8 cellular contexts compared by ENCODE assay signal in genomic region chr6:117555882-117556498, GRCh38. TPM values are rescaled to one million over a fixed set of nuclear protein-coding genes. Genes with fewer than 3 reads are reported as not detected.
DNase-seq lines count a peak whose midpoint lies in the region; ATAC-seq and TF ChIP-seq lines count a peak whose summit lies in the region.

No MANE protein-coding gene starts in this region.

- H3K4me1 ChIP-seq in prostate gland (replicated peaks): no peaks in the 10 kb centered on the region

- TF ChIP-seq POLR2A in prostate gland (IDR thresholded peaks at IDR 0.05): no peak

- intact Hi-C loops in prostate gland (cut with DNase I): loop anchor here (2.0 to 5.0 kb wide), 2 partner anchors 46 to 107 kb away; partner anchors contain the start of gene GOPC

- H3K27ac ChIP-seq in prostate gland: no peak overlapping the region

- no peaks in the 10 kb centered on the region for H3K9me3 ChIP-seq in prostate gland

- TF ChIP-seq CTCF in fibroblast of mammary gland (conservative IDR thresholded peaks at IDR 0.05; ENCODE audit: control insufficient read depth, insufficient read depth, low read depth, low read length) (peak; percentile 70), prostate gland (IDR thresholded peaks at IDR 0.05) (peak; percentile 63 to 95 (median 80))

- no peak overlapping the region for H3K4me3 ChIP-seq in fibroblast of mammary gland (ENCODE audit: control insufficient read depth, low read depth, low read length)
- no peak overlapping the region for H3K4me3 ChIP-seq in prostate gland

- DNase-seq in NCI-H82 (lab: John Stamatoyannopoulos, UW): peak; percentile 64
- DNase-seq in NCI-H82 treated with DMSO at 0.1 percent for 48 hours (lab: John Stamatoyannopoulos, UW; ENCODE audit: unreplicated experiment): no peak
- DNase-seq in NCI-H2227 treated with DMSO at 0.1 percent for 48 hours (lab: John Stamatoyannopoulos, UW): peak; percentile 9
- peak; percentile 57 for DNase-seq in activated T-cell treated with anti-CD3 and anti-CD28 coated beads for 1 hour (ENCODE audit: low read depth)
- DNase-seq in fibroblast of mammary gland (ENCODE audit: low read depth): peak; percentile 47
- peak; percentile 36 for DNase-seq in prostate gland (ENCODE audit: low spot score)
- no peak for DNase-seq in NK-92 treated with Interleukin-12 subunit alpha and Interleukin-12 subunit beta, amount 100 ng/mL, for 24 hours (lab: John Stamatoyannopoulos, UW)

- H3K36me3 ChIP-seq in prostate gland: no peaks in the 10 kb centered on the region

- WGBS in prostate gland: 19% methylated on average over 5 of the region's 5 CpGs

- no peaks in the 10 kb centered on the region for H3K27me3 ChIP-seq in prostate gland (replicated peaks; ENCODE audit: insufficient read depth)

- ATAC-seq in HG03045 (IDR thresholded peaks at IDR 0.05; ENCODE audit: unreplicated experiment): no peak

RNA-seq across cellular contexts. Expression of gene GOPC, which starts 46.3 kb away (rescaled TPM):
- 10 to 100 TPM; 20.2 to 24.2 TPM for total RNA-seq in prostate gland

Comparison
In these comparisons a context has a peak if more than half of its experiments do, and no peak if none do; other contexts are left out.
1. DNase-seq: peak in NCI-H82 (single experiment), NCI-H2227 treated with DMSO at 0.1 percent for 48 hours (single experiment), activated T-cell treated with anti-CD3 and anti-CD28 coated beads for 1 hour (single experiment), fibroblast of mammary gland (single experiment) and prostate gland (single experiment); none in NCI-H82 treated with DMSO at 0.1 percent for 48 hours (single experiment) and NK-92 treated with Interleukin-12 subunit alpha and Interleukin-12 subunit beta, amount 100 ng/mL, for 24 hours (single experiment).